In genomic region chrX:78029663-78030062, GRCh38 we compare ENCODE assay signal across 8 cellular contexts.
DNase-seq lines count a peak whose midpoint lies in the region; ATAC-seq, FAIRE-seq and TF ChIP-seq lines count a peak whose summit lies in the region.

No MANE protein-coding gene starts in this region.

- POLR2A ChIA-PET in A673 (lab: Charles Lee; ENCODE audit: low non-redundant PET) = interaction anchor here (0.5 to 0.6 kb wide), 3 partner anchors 103 to 1857 kb away, joined by 3 read pairs; partner anchors contain the start of gene PBDC1

- no peaks in the 10 kb centered on the region for H3K4me1 ChIP-seq in A673 (ENCODE audit: insufficient read depth, low read length, poor library complexity, severe bottlenecking)

- BruUV-seq in A673 (replicated peaks; lab: Mats Ljungman, UMichigan) = no TSS peak

- intact Hi-C loops in A673 (cut with micrococcal nuclease; ENCODE audit: unreplicated experiment) = loop anchor here (1.0 to 5.0 kb wide), 2 partner anchors 119 to 1472 kb away; partner anchors contain the start of gene ATP7A

- peak; percentile 70 for TF ChIP-seq RAD21 in neural cell (conservative IDR thresholded peaks at IDR 0.05)

- no peaks in the 10 kb centered on the region for H3K9me3 ChIP-seq in A673 (ENCODE audit: low read depth, low read length, poor library complexity, severe bottlenecking)
- no peaks in the 10 kb centered on the region for H3K9me3 ChIP-seq in neural cell (ENCODE audit: low read length)

- ATAC-seq in GM18517 (IDR thresholded peaks at IDR 0.05; ENCODE audit: unreplicated experiment) = no peak

- H3K27me3 ChIP-seq in A673 (replicated peaks; ENCODE audit: insufficient read depth, low read depth, low read length, poor library complexity) = no peaks in the 10 kb centered on the region
- no peaks in the 10 kb centered on the region for H3K27me3 ChIP-seq in bronchial epithelial cell (ENCODE audit: control insufficient read depth, insufficient read depth, low read length)
- no peaks in the 10 kb centered on the region for H3K27me3 ChIP-seq in neural cell (ENCODE audit: insufficient read depth, low read depth, low read length)

- TF ChIP-seq CTCF in A673 (conservative IDR thresholded peaks at IDR 0.05; ENCODE audit: low read depth, low read length) (peak; percentile 76), GM10266 (IDR thresholded peaks at IDR 0.05; ENCODE audit: control insufficient read depth, insufficient read depth, low read depth, missing control alignments) (peak; percentile 33), bronchial epithelial cell (IDR thresholded peaks at IDR 0.05; ENCODE audit: insufficient read depth, low read length, severe bottlenecking) (peak; percentile 40), neural cell (IDR thresholded peaks at IDR 0.05; ENCODE audit: poor library complexity, severe bottlenecking) (peak; percentile 63)

- CTCF ChIA-PET in A673 (lab: Charles Lee) = interaction anchor here (0.6 kb wide), 1 partner anchor 361 kb away, joined by 3 read pairs; no protein-coding TSS in a partner anchor

- H3K9ac ChIP-seq in neural cell (ENCODE audit: low read length) = no peak overlapping the region

- H3F3A ChIP-seq in neural cell (ENCODE audit: insufficient read depth, low read length, poor library complexity, severe bottlenecking) = no peaks in the 10 kb centered on the region

- H3K4me2 ChIP-seq in neural cell (ENCODE audit: low read length) = no peak overlapping the region

- H3K4me3 ChIP-seq in A673 (ENCODE audit: low read depth, low read length, poor library complexity, severe bottlenecking) = no peak overlapping the region
- no peak overlapping the region for H3K4me3 ChIP-seq in bronchial epithelial cell (ENCODE audit: low read depth, low read length)
- no peak overlapping the region for H3K4me3 ChIP-seq in neural cell (ENCODE audit: low read length)

- no peaks in the 10 kb centered on the region for H3K79me2 ChIP-seq in neural cell (replicated peaks; ENCODE audit: insufficient read depth, low read length)

- no peaks in the 10 kb centered on the region for H3K36me3 ChIP-seq in A673 (ENCODE audit: insufficient read depth, low read length, poor library complexity, severe bottlenecking)
- H3K36me3 ChIP-seq in bronchial epithelial cell (ENCODE audit: control insufficient read depth, insufficient read depth, low read length) = no peaks in the 10 kb centered on the region
- H3K36me3 ChIP-seq in neural cell (ENCODE audit: insufficient read depth, low read length) = no peaks in the 10 kb centered on the region

- H3K27ac ChIP-seq in A673 (ENCODE audit: low read depth, low read length, poor library complexity, severe bottlenecking) = no peak overlapping the region
- no peak overlapping the region for H3K27ac ChIP-seq in neural cell (ENCODE audit: low read length)

- no peaks in the 10 kb centered on the region for H3K9me2 ChIP-seq in neural cell (ENCODE audit: insufficient read depth, low read length)

- no peak overlapping the region for H2AFZ ChIP-seq in neural cell (ENCODE audit: low read depth, low read length)

- DNase-seq in A673 (ENCODE audit: low spot score) (peak; percentile 54), GM10266 (ENCODE audit: extremely low spot score) (peak; percentile 8), NCI-H526 treated with DMSO at 0.1 percent for 48 hours (lab: John Stamatoyannopoulos, UW) (peak; percentile 29), bronchial epithelial cell (ENCODE audit: low read depth) (peak; percentile 25), frontal cortex (ENCODE audit: low spot score in 2 of 2) (no peak), GM19238 (ENCODE audit: insufficient read length, low spot score) (no peak)

- H4K20me1 ChIP-seq in neural cell (ENCODE audit: insufficient read depth) = no peaks in the 10 kb centered on the region

- no peak for TF ChIP-seq EP300 in neural cell (conservative IDR thresholded peaks at IDR 0.05; ENCODE audit: poor library complexity, severe bottlenecking)

- FAIRE-seq in bronchial epithelial cell (lab: Jason Lieb, UNC) (no peak), frontal cortex (lab: Jason Lieb, UNC) (no peak)

TF ChIP-seq in neural cell, 6 proteins besides CTCF, POLR2A, EP300 and RAD21:
- TF ChIP-seq, protein P1, sequence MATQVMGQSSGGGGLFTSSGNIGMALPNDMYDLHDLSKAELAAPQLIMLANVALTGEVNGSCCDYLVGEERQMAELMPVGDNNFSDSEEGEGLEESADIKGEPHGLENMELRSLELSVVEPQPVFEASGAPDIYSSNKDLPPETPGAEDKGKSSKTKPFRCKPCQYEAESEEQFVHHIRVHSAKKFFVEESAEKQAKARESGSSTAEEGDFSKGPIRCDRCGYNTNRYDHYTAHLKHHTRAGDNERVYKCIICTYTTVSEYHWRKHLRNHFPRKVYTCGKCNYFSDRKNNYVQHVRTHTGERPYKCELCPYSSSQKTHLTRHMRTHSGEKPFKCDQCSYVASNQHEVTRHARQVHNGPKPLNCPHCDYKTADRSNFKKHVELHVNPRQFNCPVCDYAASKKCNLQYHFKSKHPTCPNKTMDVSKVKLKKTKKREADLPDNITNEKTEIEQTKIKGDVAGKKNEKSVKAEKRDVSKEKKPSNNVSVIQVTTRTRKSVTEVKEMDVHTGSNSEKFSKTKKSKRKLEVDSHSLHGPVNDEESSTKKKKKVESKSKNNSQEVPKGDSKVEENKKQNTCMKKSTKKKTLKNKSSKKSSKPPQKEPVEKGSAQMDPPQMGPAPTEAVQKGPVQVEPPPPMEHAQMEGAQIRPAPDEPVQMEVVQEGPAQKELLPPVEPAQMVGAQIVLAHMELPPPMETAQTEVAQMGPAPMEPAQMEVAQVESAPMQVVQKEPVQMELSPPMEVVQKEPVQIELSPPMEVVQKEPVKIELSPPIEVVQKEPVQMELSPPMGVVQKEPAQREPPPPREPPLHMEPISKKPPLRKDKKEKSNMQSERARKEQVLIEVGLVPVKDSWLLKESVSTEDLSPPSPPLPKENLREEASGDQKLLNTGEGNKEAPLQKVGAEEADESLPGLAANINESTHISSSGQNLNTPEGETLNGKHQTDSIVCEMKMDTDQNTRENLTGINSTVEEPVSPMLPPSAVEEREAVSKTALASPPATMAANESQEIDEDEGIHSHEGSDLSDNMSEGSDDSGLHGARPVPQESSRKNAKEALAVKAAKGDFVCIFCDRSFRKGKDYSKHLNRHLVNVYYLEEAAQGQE (IDR thresholded peaks at IDR 0.05; ENCODE audit: borderline replicate concordance) = no peak
- no peak for TF ChIP-seq EZH2 (IDR thresholded peaks at IDR 0.05; ENCODE audit: borderline replicate concordance, insufficient read depth, low read length, poor library complexity, severe bottlenecking)
- TF ChIP-seq TAF1 (IDR thresholded peaks at IDR 0.05; ENCODE audit: low read depth) = no peak
- no peak for TF ChIP-seq MXI1 (conservative IDR thresholded peaks at IDR 0.05; ENCODE audit: poor library complexity, severe bottlenecking)
- peak; percentile 69 for TF ChIP-seq SMC3 (conservative IDR thresholded peaks at IDR 0.05; ENCODE audit: poor library complexity)
- no peak for TF ChIP-seq POLR2AphosphoS5 (IDR thresholded peaks at IDR 0.05)
TF ChIP-seq in neural cell: peak in this region for 1.

Comparison
In these comparisons a context has a peak if more than half of its experiments do, and no peak if none do; other contexts are left out.
1. DNase-seq: peak in A673 (single experiment), GM10266 (single experiment), NCI-H526 treated with DMSO at 0.1 percent for 48 hours (single experiment) and bronchial epithelial cell (single experiment); none in frontal cortex (0 of 2) and GM19238 (single experiment).
2. Peak in every context shown above with its lines, with median percentiles within 50 percentile points of each other: CTCF ChIP-seq.